In genomic region chr4:45795165-45795564, GRCh38 we compare ENCODE assay signal across 14 cellular contexts.
DNase-seq lines count a peak whose midpoint lies in the region; ATAC-seq and TF ChIP-seq lines count a peak whose summit lies in the region.
"Had no signal": no experiment of that assay in that cellular context is flagged by ENCODE, and none has a peak within 500 bp of the region (broad histone marks: within the 10 kb centered on the region; RNA-seq: fewer than 3 reads in every experiment).

No MANE protein-coding gene starts in this region.

- TF ChIP-seq POLR2A in upper lobe of left lung (IDR thresholded peaks at IDR 0.05): no peak

- H3K36me3 ChIP-seq in heart right ventricle: no peaks in the 10 kb centered on the region
- H3K36me3 ChIP-seq in upper lobe of left lung: no peaks in the 10 kb centered on the region
- H3K36me3 ChIP-seq: BLaER1 treated with 17β-estradiol and CSF1 and Interleukin-3, amounts not matched to agents 10 nM and 100 nM; HAP-1 had no signal

- H3K4me3 ChIP-seq in right cardiac atrium (ENCODE audit: low read length) (no peak overlapping the region), heart right ventricle (no peak overlapping the region), upper lobe of left lung (no peak overlapping the region)
- H3K4me3 ChIP-seq: BLaER1 treated with 17β-estradiol and CSF1 and Interleukin-3, amounts not matched to agents 10 nM and 100 nM; HAP-1 had no signal

- no peaks in the 10 kb centered on the region for H3K4me1 ChIP-seq in right cardiac atrium (ENCODE audit: control insufficient read depth, insufficient read depth, low read length)
- no peaks in the 10 kb centered on the region for H3K4me1 ChIP-seq in heart right ventricle
- H3K4me1 ChIP-seq in upper lobe of left lung: no peaks in the 10 kb centered on the region
- H3K4me1 ChIP-seq: BLaER1 treated with 17β-estradiol and CSF1 and Interleukin-3, amounts not matched to agents 10 nM and 100 nM; HAP-1 had no signal

- peak in 2 of 3 donors; percentile 23 to 32 for DNase-seq in right cardiac atrium
- no peak for DNase-seq in heart right ventricle
- peak; percentile 59 for DNase-seq in left kidney (ENCODE audit: low read depth, low spot score)
- peak; percentile 11 for DNase-seq in posterior vena cava (ENCODE audit: low spot score)
- DNase-seq in upper lobe of left lung: no peak
- DNase-seq in stimulated activated CD4-positive, alpha-beta T cell treated with anti-CD3 and anti-CD28 coated beads, Interleukin-2, amount 100 ng/mL, for 24 hours: no peak
- no peak for DNase-seq in NCI-H2029 (lab: John Stamatoyannopoulos, UW)
- no peak for DNase-seq in stimulated activated CD4-positive, alpha-beta T cell treated with anti-CD3 and anti-CD28 coated beads, Interleukin-4, amount 100 ng/mL, for 4 hours
- DNase-seq: ACHN; CD4-positive, CD25-positive, alpha-beta regulatory T cell; DMS53; GF-D8 had no signal

- TF ChIP-seq CTCF in heart right ventricle (IDR thresholded peaks at IDR 0.05) (no peak), upper lobe of left lung (IDR thresholded peaks at IDR 0.05) (no peak)

- ATAC-seq in right cardiac atrium (no peak), heart right ventricle (no peak), upper lobe of left lung (ENCODE audit: low FRiP score in 2 of 2) (no peak)

- 39% methylated on average over 6 of the region's 6 CpGs for WGBS in right cardiac atrium
- 55 to 67% methylated on average over 6 of the region's 6 CpGs for WGBS in heart right ventricle, 2 donors
- WGBS in upper lobe of left lung, 2 donors: 46 to 51% methylated on average over 6 of the region's 6 CpGs

- H3K27ac ChIP-seq in right cardiac atrium (ENCODE audit: low read length) (no peak overlapping the region), heart right ventricle (no peak overlapping the region), upper lobe of left lung (no peak overlapping the region)
- H3K27ac ChIP-seq: BLaER1 treated with 17β-estradiol and CSF1 and Interleukin-3, amounts not matched to agents 10 nM and 100 nM had no signal

- TF ChIP-seq EP300 in upper lobe of left lung (IDR thresholded peaks at IDR 0.05): no peak

- no peaks in the 10 kb centered on the region for H3K27me3 ChIP-seq in right cardiac atrium (ENCODE audit: control insufficient read depth, insufficient read depth)
- no peaks in the 10 kb centered on the region for H3K27me3 ChIP-seq in heart right ventricle
- no peaks in the 10 kb centered on the region for H3K27me3 ChIP-seq in upper lobe of left lung
- H3K27me3 ChIP-seq: BLaER1 treated with 17β-estradiol and CSF1 and Interleukin-3, amounts not matched to agents 10 nM and 100 nM had no signal

- H3K9me3 ChIP-seq in right cardiac atrium (ENCODE audit: control insufficient read depth, low read length) (no peaks in the 10 kb centered on the region), heart right ventricle (peaks cover 0 to 10% (median 0%) of the 10 kb centered on the region in 11 donors), upper lobe of left lung (no peaks in the 10 kb centered on the region)
- H3K9me3 ChIP-seq: BLaER1 treated with 17β-estradiol and CSF1 and Interleukin-3, amounts not matched to agents 10 nM and 100 nM; HAP-1 had no signal

- intact Hi-C loops in right cardiac atrium (cut with DNase I) (no loop called here), heart right ventricle (cut with DNase I) (no loop called here), posterior vena cava (cut with DNase I) (no loop called here)

Comparison
In these comparisons a context has a peak if more than half of its experiments do, and no peak if none do; other contexts are left out.
1. DNase-seq: peak in right cardiac atrium (2 of 3), left kidney (single experiment) and posterior vena cava (single experiment); none in heart right ventricle (0 of 2), upper lobe of left lung (0 of 2), stimulated activated CD4-positive, alpha-beta T cell treated with anti-CD3 and anti-CD28 coated beads, Interleukin-2, amount 100 ng/mL, for 24 hours (0 of 2), NCI-H2029 (single experiment) and stimulated activated CD4-positive, alpha-beta T cell treated with anti-CD3 and anti-CD28 coated beads, Interleukin-4, amount 100 ng/mL, for 4 hours (0 of 2).